In genomic region chr4:46329118-46329976, GRCh38 we compare ENCODE assay signal across 8 cellular contexts.
DNase-seq lines count a peak whose midpoint lies in the region; ATAC-seq and TF ChIP-seq lines count a peak whose summit lies in the region.

No MANE protein-coding gene starts in this region.

- H3K27me3 ChIP-seq in endodermal cell (ENCODE audit: control insufficient read depth, insufficient read depth, low read length, poor library complexity, severe bottlenecking) = no peaks in the 10 kb centered on the region
- H3K27me3 ChIP-seq in upper lobe of left lung = no peaks in the 10 kb centered on the region

- no peaks in the 10 kb centered on the region for H3K9me3 Mint-ChIP-seq in endodermal cell

- DNase-seq in DMS153 (lab: John Stamatoyannopoulos, UW) (peak; percentile 35), NCI-H774 (lab: John Stamatoyannopoulos, UW) (peak; percentile 67), endodermal cell (peak; percentile 78), retina (peak; percentile 52), upper lobe of left lung (no peak), NCI-H2171 treated with DMSO at 0.1 percent for 48 hours (lab: John Stamatoyannopoulos, UW) (no peak), NOMO-1 treated with dmso at 0.1 percent for 144 hours (lab: John Stamatoyannopoulos, UW; ENCODE audit: unreplicated experiment) (no peak)

- TF ChIP-seq CTCF in endodermal cell (conservative IDR thresholded peaks at IDR 0.05) (peak; percentile 80), upper lobe of left lung (IDR thresholded peaks at IDR 0.05) (no peak)

- H3K27ac Mint-ChIP-seq in endodermal cell = no peak overlapping the region

- TF ChIP-seq POLR2A in upper lobe of left lung (IDR thresholded peaks at IDR 0.05) = no peak

- no peak for TF ChIP-seq EP300 in upper lobe of left lung (IDR thresholded peaks at IDR 0.05)

- 0 to 15% methylated on average over 1 to 2 of the region's 2 CpGs for WGBS in endodermal cell (ENCODE audit: insufficient coverage in 1 of 2, insufficient read length in 1 of 2), 2 experiments
- 0 to 7% methylated on average over 2 of the region's 2 CpGs for WGBS in upper lobe of left lung, 2 donors

- H3K4me1 ChIP-seq in endodermal cell (ENCODE audit: control insufficient read depth, insufficient read depth, low read length) (no peaks in the 10 kb centered on the region), upper lobe of left lung (no peaks in the 10 kb centered on the region)

- H3K36me3 Mint-ChIP-seq in endodermal cell (ENCODE audit: low read depth) = no peaks in the 10 kb centered on the region

- no peaks in the 10 kb centered on the region for H3K27me3 Mint-ChIP-seq in endodermal cell (ENCODE audit: insufficient read depth)

- no peak overlapping the region for H3K4me3 ChIP-seq in endodermal cell (ENCODE audit: low read length)
- no peak overlapping the region for H3K4me3 ChIP-seq in upper lobe of left lung

- no peak overlapping the region for H3K9ac ChIP-seq in endodermal cell (ENCODE audit: extremely low read depth, low read length, poor library complexity, severe bottlenecking)

- no peak overlapping the region for H3K4me3 Mint-ChIP-seq in endodermal cell

- ATAC-seq in HG02759 (IDR thresholded peaks at IDR 0.05; ENCODE audit: unreplicated experiment) = peak; percentile 73
- ATAC-seq in upper lobe of left lung (ENCODE audit: low FRiP score in 2 of 2) = no peak

- H3K4me1 Mint-ChIP-seq in endodermal cell = no peaks in the 10 kb centered on the region

- H3K9me3 ChIP-seq in endodermal cell (ENCODE audit: control insufficient read depth, low read length) = no peaks in the 10 kb centered on the region
- no peaks in the 10 kb centered on the region for H3K9me3 ChIP-seq in upper lobe of left lung

- H3K36me3 ChIP-seq in endodermal cell (ENCODE audit: control insufficient read depth, insufficient read depth, low read length) (no peaks in the 10 kb centered on the region), upper lobe of left lung (no peaks in the 10 kb centered on the region)

- H3K27ac ChIP-seq in endodermal cell (ENCODE audit: low read depth, low read length) = no peak overlapping the region
- no peak overlapping the region for H3K27ac ChIP-seq in upper lobe of left lung

Comparison
In these comparisons a context has a peak if more than half of its experiments do, and no peak if none do; other contexts are left out.
1. DNase-seq: peak in DMS153 (single experiment), NCI-H774 (single experiment), endodermal cell (single experiment) and retina (single experiment); none in upper lobe of left lung (0 of 2), NCI-H2171 treated with DMSO at 0.1 percent for 48 hours (single experiment) and NOMO-1 treated with dmso at 0.1 percent for 144 hours (single experiment).